14 cellular contexts compared by ENCODE assay signal in the genomic region with DNA sequence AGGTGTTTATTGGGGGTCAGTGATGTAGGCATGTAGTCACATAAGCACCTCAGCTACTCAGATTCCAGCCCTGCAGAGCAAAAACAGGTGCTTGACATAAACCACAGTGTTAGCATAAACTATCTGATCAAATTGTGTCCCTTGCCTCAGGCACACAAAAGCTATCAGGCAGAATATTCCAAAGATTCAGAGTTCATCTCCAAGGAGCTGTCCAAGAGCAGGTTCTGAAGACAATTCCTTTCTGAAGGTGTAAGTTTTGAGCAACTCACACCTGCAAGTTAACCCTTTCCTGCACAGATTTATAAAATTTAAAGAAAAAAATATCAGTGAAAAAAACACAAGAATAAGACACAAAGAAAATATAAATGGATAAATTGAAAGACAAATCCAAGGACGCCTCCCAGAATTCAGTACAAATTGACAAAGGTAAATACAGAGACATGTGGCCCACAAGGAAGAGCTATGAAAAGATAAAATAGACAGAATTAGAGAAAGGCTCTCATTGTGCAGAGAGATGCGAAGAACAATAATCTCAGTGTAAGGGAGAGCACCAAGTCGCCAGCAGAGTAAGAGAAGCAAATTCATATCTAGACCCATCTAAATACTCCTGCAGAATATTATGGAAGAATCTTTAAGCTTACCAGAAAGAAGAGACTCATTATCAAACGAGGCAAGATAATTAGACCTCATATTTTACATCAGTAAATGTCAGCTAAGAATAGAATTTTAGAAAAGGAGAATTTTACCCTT.
"Had no signal": no experiment of that assay in that cellular context is flagged by ENCODE, and none has a peak within 500 bp of the region (broad histone marks: within the 10 kb centered on the region; RNA-seq: fewer than 3 reads in every experiment).

No MANE protein-coding gene starts in this region.

- H3K9me3 ChIP-seq: lower lobe of right lung, stomach, testis had no signal

- H3K27me3 ChIP-seq: neural progenitor cell, stomach, testis had no signal

- ATAC-seq: activated CD8-positive, alpha-beta memory T cell treated with anti-CD3 and anti-CD28 coated beads, Interleukin-2, amount 10 ng/mL, durations not matched to agents 7 days and 5 days; lower lobe of right lung had no signal

- H3K4me3 ChIP-seq: lower lobe of right lung, neural progenitor cell, stomach, testis had no signal

- H3K36me3 ChIP-seq: lower lobe of right lung, neural progenitor cell, stomach had no signal

- H3K27ac ChIP-seq: lower lobe of right lung, neural progenitor cell, stomach, testis, VCaP had no signal

- DNase-seq: activated CD4-positive, alpha-beta memory T cell treated with anti-CD3 and anti-CD28 coated beads for 36 hours; activated CD4-positive, alpha-beta T cell treated with anti-CD3 and anti-CD28 coated beads for 1 hour; activated CD8-positive, alpha-beta memory T cell treated with anti-CD3 and anti-CD28 coated beads, Interleukin-2, amount 10 ng/mL, durations not matched to agents 7 days and 5 days; activated naive CD4-positive, alpha-beta T cell treated with anti-CD3 and anti-CD28 coated beads, Interleukin-2, amount 50 U/mL, for 16 hours; activated T-cell treated with anti-CD3 and anti-CD28 coated beads, Interleukin-2, amount 50 U/mL, for 1 hour; hippocampal formation; lower lobe of right lung; midbrain; stimulated activated CD4-positive, alpha-beta T cell treated with anti-CD3 and anti-CD28 coated beads, Interleukin-12 subunit alpha, Interleukin-12 subunit beta, amount 100 ng/mL, for 4 hours; stimulated activated CD4-positive, alpha-beta T cell treated with anti-CD3 and anti-CD28 coated beads, Interleukin-2, amount 100 ng/mL, for 24 hours; stomach; testis had no signal

- H3K9ac ChIP-seq: neural progenitor cell had no signal
